ENCODE assay signal across 8 cellular contexts in genomic region chr4:89158884-89159503, GRCh38. TPM values are rescaled to one million over a fixed set of nuclear protein-coding genes. Genes with fewer than 3 reads are reported as not detected.
DNase-seq lines count a peak whose midpoint lies in the region; ATAC-seq and TF ChIP-seq lines count a peak whose summit lies in the region.

No MANE protein-coding gene starts in this region.

- DNase-seq in BJ (ENCODE audit: low read depth) (peak; percentile 7), KBM-7 (peak; percentile 62), SK-MEL-5 (ENCODE audit: low read depth, low spot score) (peak; percentile 84), fibroblast of pulmonary artery (ENCODE audit: low read depth) (peak; percentile 72), osteocyte (ENCODE audit: extremely low spot score, unreplicated experiment) (no peak), amniotic stem cell (lab: John Stamatoyannopoulos, UW) (no peak)
- DNase-seq in activated CD4-positive, CD25-positive, alpha-beta regulatory T cell treated with anti-CD3 and anti-CD28 coated beads, Interleukin-2, amount 50 U/mL, for 72 hours: no peak

- peak; percentile 71 for ATAC-seq in GM18511 (IDR thresholded peaks at IDR 0.05; ENCODE audit: unreplicated experiment)

- H3K4me3 ChIP-seq in BJ (ENCODE audit: low read depth, low read length): no peak overlapping the region
- no peak overlapping the region for H3K4me3 ChIP-seq in fibroblast of pulmonary artery (replicated peaks; ENCODE audit: low read depth, low read length)

- H3K36me3 ChIP-seq in BJ (ENCODE audit: control insufficient read depth, insufficient read depth, low read length): no peaks in the 10 kb centered on the region

- peaks cover 2% of the 10 kb centered on the region for H3K4me1 Mint-ChIP-seq in osteocyte (ENCODE audit: unreplicated experiment)

- no peaks in the 10 kb centered on the region for H3K9me3 Mint-ChIP-seq in osteocyte (ENCODE audit: unreplicated experiment)

- POLR2A ChIA-PET in BJ (lab: Charles Lee): no interaction called here

- H3K27ac Mint-ChIP-seq in osteocyte (ENCODE audit: unreplicated experiment): no peak overlapping the region

- peaks cover 23% of the 10 kb centered on the region for H3K27me3 Mint-ChIP-seq in osteocyte (ENCODE audit: unreplicated experiment)

- H3K27me3 ChIP-seq in BJ (ENCODE audit: control insufficient read depth, insufficient read depth, low read length): no peaks in the 10 kb centered on the region

- no peak overlapping the region for H3K4me3 Mint-ChIP-seq in osteocyte (ENCODE audit: unreplicated experiment)

- H3K36me3 Mint-ChIP-seq in osteocyte (ENCODE audit: unreplicated experiment): no peaks in the 10 kb centered on the region

- CTCF ChIA-PET in BJ (lab: Yijun Ruan, JAX): interaction anchor here (0.9 to 3.3 kb wide), 4 partner anchors 18 to 276 kb away, joined by 3 to 10 read pairs (median 6); no protein-coding TSS in a partner anchor

- peak; percentile 70 for TF ChIP-seq CTCF in BJ (IDR thresholded peaks at IDR 0.05; ENCODE audit: insufficient read depth, low read depth, low read length)
- TF ChIP-seq CTCF in fibroblast of pulmonary artery (IDR thresholded peaks at IDR 0.05; ENCODE audit: low read length, missing control alignments): peak; percentile 74
- peak; percentile 81 for TF ChIP-seq CTCF in osteocyte (IDR thresholded peaks at IDR 0.05)

- in situ Hi-C loops in KBM-7 (cut with MboI; ENCODE audit: low pct_unique_long_range_greater_than_20kb, low sequenced_read_pairs) (no loop called here), SK-MEL-5 (cut with HindIII; ENCODE audit: low pct_unique_long_range_greater_than_20kb, low sequenced_read_pairs) (no loop called here)

RNA-seq across cellular contexts. Expression of gene TIGD2, which starts 47.7 kb away (rescaled TPM):
- polyA plus RNA-seq in BJ (2011; rRNA removed): 4.1 and 7.2 TPM in 2 replicates
- 3.9 and 4.8 TPM in 2 replicates for polyA minus RNA-seq in BJ (2011; rRNA and poly(A)+ RNA removed)
- 15.2 and 15.9 TPM in 2 replicates for total RNA-seq in SK-MEL-5 (2014; rRNA removed; shearing (Covaris generic))
- 8.1 and 10.9 TPM in 2 replicates for polyA plus RNA-seq in SK-MEL-5 (2015; cell fraction: cytosol; rRNA removed)
- polyA plus RNA-seq in SK-MEL-5 (2015; cell fraction: nucleus; rRNA removed): 10.2 and 11.5 TPM in 2 replicates
- total RNA-seq in osteocyte: 5.9 and 6.2 TPM in 2 replicates

Comparison
In these comparisons a context has a peak if more than half of its experiments do, and no peak if none do; other contexts are left out.
1. DNase-seq: peak in BJ (single experiment), KBM-7 (single experiment), SK-MEL-5 (single experiment) and fibroblast of pulmonary artery (single experiment); none in osteocyte (single experiment), activated CD4-positive, CD25-positive, alpha-beta regulatory T cell treated with anti-CD3 and anti-CD28 coated beads, Interleukin-2, amount 50 U/mL, for 72 hours (single experiment) and amniotic stem cell (single experiment).
2. Peak in every context shown above with its lines, with median percentiles within 50 percentile points of each other: CTCF ChIP-seq.